Comparison of ENCODE assay signal across 12 cellular contexts in the genomic region with DNA sequence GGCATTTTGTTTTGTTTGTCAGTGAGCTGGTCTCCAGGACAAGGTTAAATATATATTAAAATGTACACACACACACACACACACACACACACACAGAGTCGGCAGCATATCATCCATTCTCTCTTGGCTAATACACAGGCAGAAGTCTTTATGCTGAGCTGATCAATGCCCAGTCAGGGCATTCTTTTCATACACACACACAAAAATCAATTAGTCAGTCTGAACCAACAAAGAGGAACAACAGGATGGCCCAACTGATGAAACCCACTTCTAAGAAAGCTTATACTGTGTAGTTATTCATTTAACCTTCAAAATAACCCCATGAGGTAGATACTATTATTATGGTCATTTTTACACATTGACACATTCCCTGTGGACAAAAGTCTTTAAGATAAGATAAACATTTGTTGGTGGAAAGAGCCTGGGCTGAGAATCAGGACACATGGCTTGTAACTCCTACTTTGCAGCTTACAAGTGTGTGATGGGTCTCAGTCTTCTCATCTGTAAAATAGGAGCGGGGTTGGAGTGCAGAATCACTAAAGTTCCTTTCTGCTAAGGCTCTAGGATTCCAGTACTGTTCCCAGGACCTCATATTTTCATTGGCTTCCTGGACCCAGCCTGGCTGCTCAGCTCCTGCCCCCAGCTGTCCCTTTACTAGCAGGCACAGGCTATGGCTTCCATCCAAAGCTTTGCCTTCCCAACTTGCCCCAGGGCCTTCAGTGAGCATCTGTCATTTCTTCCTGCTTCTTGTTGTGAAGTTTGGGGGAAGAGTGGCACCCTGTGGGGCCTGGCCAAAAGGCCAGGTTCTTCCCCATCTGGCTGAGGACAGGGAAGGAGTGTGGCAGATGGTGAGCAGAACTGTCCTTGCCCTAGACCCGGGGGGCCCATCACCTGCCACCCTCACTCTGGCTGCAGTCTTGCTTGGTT. TPM values are rescaled to one million over a fixed set of nuclear protein-coding genes. Genes with fewer than 3 reads are reported as not detected.
DNase-seq lines count a peak whose midpoint lies in the region; ATAC-seq and TF ChIP-seq lines count a peak whose summit lies in the region.
"Had no signal": no experiment of that assay in that cellular context is flagged by ENCODE, and none has a peak within 500 bp of the region (broad histone marks: within the 10 kb centered on the region; RNA-seq: fewer than 3 reads in every experiment).

No MANE protein-coding gene starts in this region.

- DNase-seq in A673 (ENCODE audit: low spot score) (peak; percentile 22), MG63 (peak; percentile 26), RPMI7951 (ENCODE audit: low read depth) (peak; percentile 87), epithelial cell of esophagus (ENCODE audit: low read depth) (peak; percentile 41), NCI-H2196 treated with DMSO at 0.1 percent for 48 hours (lab: John Stamatoyannopoulos, UW; ENCODE audit: unreplicated experiment) (no peak), uterus (no peak), type B pancreatic cell (ENCODE audit: extremely low spot score, unreplicated experiment) (no peak)
- DNase-seq: NCI-H1436; stimulated activated CD4-positive, alpha-beta T cell treated with anti-CD3 and anti-CD28 coated beads, Interleukin-2, amount 100 ng/mL, for 24 hours had no signal

- no peak overlapping the region for H3K4me3 Mint-ChIP-seq in type B pancreatic cell
- H3K4me3 Mint-ChIP-seq: activated T-helper 1 cell treated with anti-CD3 and anti-CD28 coated beads, Interleukin-12 subunit alpha, Interleukin-12 subunit beta, Interleukin-2, Interleukin-4 antibody, amounts not matched to agents 30 ng/mL and 10 ng/mL and 1 ng/mL, durations not matched to agents 14 hours and 24 hours and 36 hours had no signal

- intact Hi-C loops in A673 (cut with micrococcal nuclease; ENCODE audit: unreplicated experiment) (no loop called here), uterus (cut with DNase I; ENCODE audit: low total_unique reads) (no loop called here)

- BruUV-seq in A673 (replicated peaks; lab: Mats Ljungman, UMichigan) = no TSS peak

- no peak for ATAC-seq in HG03097 (IDR thresholded peaks at IDR 0.05; ENCODE audit: low FRiP score, unreplicated experiment)

- POLR2A ChIA-PET in A673 (lab: Charles Lee; ENCODE audit: low non-redundant PET) = interaction anchor here (0.6 kb wide), 1 partner anchor 114 kb away, joined by 4 read pairs; no protein-coding TSS in a partner anchor

- no peak overlapping the region for H3K27ac ChIP-seq in A673 (ENCODE audit: low read depth, low read length, poor library complexity, severe bottlenecking)
- H3K27ac ChIP-seq in uterus = no peak overlapping the region

- H3K27ac Mint-ChIP-seq in type B pancreatic cell = no peak overlapping the region
- H3K27ac Mint-ChIP-seq: activated T-helper 1 cell treated with anti-CD3 and anti-CD28 coated beads, Interleukin-12 subunit alpha, Interleukin-12 subunit beta, Interleukin-2, Interleukin-4 antibody, amounts not matched to agents 30 ng/mL and 10 ng/mL and 1 ng/mL, durations not matched to agents 14 hours and 24 hours and 36 hours had no signal

- TF ChIP-seq CTCF in A673 (conservative IDR thresholded peaks at IDR 0.05; ENCODE audit: low read depth, low read length) (no peak), epithelial cell of esophagus (IDR thresholded peaks at IDR 0.05; ENCODE audit: insufficient read depth, low read depth, low read length, missing control alignments) (peak; percentile 8), uterus (IDR thresholded peaks at IDR 0.05) (no peak), type B pancreatic cell (conservative IDR thresholded peaks at IDR 0.05) (no peak)

- H3K36me3 ChIP-seq in A673 (ENCODE audit: insufficient read depth, low read length, poor library complexity, severe bottlenecking) = no peaks in the 10 kb centered on the region
- H3K36me3 ChIP-seq in MG63 = no peaks in the 10 kb centered on the region
- no peaks in the 10 kb centered on the region for H3K36me3 ChIP-seq in uterus
- H3K36me3 ChIP-seq: tibial nerve had no signal

- CTCF ChIA-PET in A673 (lab: Charles Lee) = no interaction called here

- no peaks in the 10 kb centered on the region for H3K9me3 ChIP-seq in A673 (ENCODE audit: low read depth, low read length, poor library complexity, severe bottlenecking)
- no peaks in the 10 kb centered on the region for H3K9me3 ChIP-seq in MG63
- H3K9me3 ChIP-seq in uterus = no peaks in the 10 kb centered on the region
- H3K9me3 ChIP-seq: tibial nerve had no signal

- no peaks in the 10 kb centered on the region for H3K4me1 ChIP-seq in A673 (ENCODE audit: insufficient read depth, low read length, poor library complexity, severe bottlenecking)
- no peaks in the 10 kb centered on the region for H3K4me1 ChIP-seq in uterus

- H3K4me1 Mint-ChIP-seq in type B pancreatic cell (ENCODE audit: unreplicated experiment) = peaks cover 34% of the 10 kb centered on the region

- no peaks in the 10 kb centered on the region for H3K27me3 ChIP-seq in A673 (replicated peaks; ENCODE audit: insufficient read depth, low read depth, low read length, poor library complexity)
- H3K27me3 ChIP-seq in MG63 = peaks cover 3% of the 10 kb centered on the region
- no peaks in the 10 kb centered on the region for H3K27me3 ChIP-seq in uterus
- H3K27me3 ChIP-seq: tibial nerve had no signal

- peaks cover 3% of the 10 kb centered on the region for H3K27me3 Mint-ChIP-seq in type B pancreatic cell

- H3K36me3 Mint-ChIP-seq in type B pancreatic cell = no peaks in the 10 kb centered on the region

- H3K9me3 Mint-ChIP-seq in type B pancreatic cell = no peaks in the 10 kb centered on the region
- H3K9me3 Mint-ChIP-seq: activated T-helper 1 cell treated with anti-CD3 and anti-CD28 coated beads, Interleukin-12 subunit alpha, Interleukin-12 subunit beta, Interleukin-2, Interleukin-4 antibody, amounts not matched to agents 30 ng/mL and 10 ng/mL and 1 ng/mL, durations not matched to agents 14 hours and 24 hours and 36 hours had no signal

- no peak overlapping the region for H3K4me3 ChIP-seq in A673 (ENCODE audit: low read depth, low read length, poor library complexity, severe bottlenecking)
- no peak overlapping the region for H3K4me3 ChIP-seq in MG63
- H3K4me3 ChIP-seq in epithelial cell of esophagus (ENCODE audit: low read length) = no peak overlapping the region
- no peak overlapping the region for H3K4me3 ChIP-seq in uterus
- H3K4me3 ChIP-seq: tibial nerve had no signal

- TF ChIP-seq POLR2A in uterus (IDR thresholded peaks at IDR 0.05) = no peak

RNA-seq across cellular contexts. Expression of gene GLCE, which starts 27.2 kb away (rescaled TPM):
- 41.9 and 44.6 TPM in 2 replicates for total RNA-seq in A673 (2021)
- total RNA-seq in MG63 (2014; rRNA removed; shearing (Covaris generic); ENCODE audit: low replicate concordance) = 12.2 and 21.4 TPM in 2 replicates
- total RNA-seq in RPMI7951 (2014; rRNA removed; shearing (Covaris generic)) = 30.4 and 36.6 TPM in 2 replicates
- total RNA-seq in uterus = 10 to 100 TPM in 3 of 4 donors, 1 to 10 TPM in 1; 3.1 to 46.0 (median 14.7) TPM
- 32.6 and 33.8 TPM in 2 replicates for total RNA-seq in type B pancreatic cell (ENCODE audit: low replicate concordance)

Comparison
In these comparisons a context has a peak if more than half of its experiments do, and no peak if none do; other contexts are left out.
1. DNase-seq: peak in A673 (single experiment), MG63 (single experiment), RPMI7951 (single experiment) and epithelial cell of esophagus (single experiment); none in NCI-H2196 treated with DMSO at 0.1 percent for 48 hours (single experiment), uterus (0 of 2) and type B pancreatic cell (single experiment).